8 cellular contexts compared by ENCODE assay signal in genomic region chr11:47118958-47119688, GRCh38. TPM values are rescaled to one million over a fixed set of nuclear protein-coding genes. Genes with fewer than 3 reads are reported as not detected.
DNase-seq lines count a peak whose midpoint lies in the region; ATAC-seq and TF ChIP-seq lines count a peak whose summit lies in the region.
"Not testable (repeated sequence)": the region's sequence is repeated elsewhere in the genome, so short reads cannot be mapped to it uniquely, and the experiment has no call there.

No MANE protein-coding gene starts in this region.

- not testable (repeated sequence) for H3K27ac Mint-ChIP-seq in CD4-positive, alpha-beta T cell; activated CD4-positive, alpha-beta T cell treated with anti-CD3 and anti-CD28 coated beads, Interleukin-2, amount 10 ng/mL, durations not matched to agents 7 days and 5 days; activated naive CD4-positive, alpha-beta T cell treated with anti-CD3 and anti-CD28 coated beads for 36 hours

- H3K27ac ChIP-seq in CD4-positive, alpha-beta T cell (ENCODE audit: low read depth, low read length) = not testable (repeated sequence)

- peak overlapping the region; percentile 15 for H3K9ac ChIP-seq in mucosa of stomach (ENCODE audit: low read length)

- not testable (repeated sequence) for H3K36me3 Mint-ChIP-seq in CD4-positive, alpha-beta T cell (ENCODE audit: low read depth); activated CD4-positive, alpha-beta T cell treated with anti-CD3 and anti-CD28 coated beads, Interleukin-2, amount 10 ng/mL, durations not matched to agents 7 days and 5 days (ENCODE audit: low read depth); activated naive CD4-positive, alpha-beta T cell treated with anti-CD3 and anti-CD28 coated beads for 36 hours (ENCODE audit: low read depth)

- peak overlapping the region; percentile 28 for H3K4me3 ChIP-seq in LNCaP clone FGC (ENCODE audit: low read depth, low read length)
- H3K4me3 ChIP-seq in mucosa of stomach (ENCODE audit: low read length) = not testable (repeated sequence)

- H3K9me3 ChIP-seq in CD4-positive, alpha-beta T cell (ENCODE audit: control insufficient read depth, low read length); mucosa of stomach (ENCODE audit: control insufficient read depth, low read length): not testable (repeated sequence)

- TF ChIP-seq CTCF in CD4-positive, alpha-beta T cell (IDR thresholded peaks at IDR 0.05); LNCaP clone FGC (IDR thresholded peaks at IDR 0.05; ENCODE audit: control insufficient read depth, extremely low read depth, insufficient read depth): not testable (repeated sequence)

- H3K9me3 Mint-ChIP-seq in CD4-positive, alpha-beta T cell; activated CD4-positive, alpha-beta T cell treated with anti-CD3 and anti-CD28 coated beads, Interleukin-2, amount 10 ng/mL, durations not matched to agents 7 days and 5 days; activated naive CD4-positive, alpha-beta T cell treated with anti-CD3 and anti-CD28 coated beads for 36 hours: not testable (repeated sequence)

- not testable (repeated sequence) for H3K4me1 Mint-ChIP-seq in CD4-positive, alpha-beta T cell (ENCODE audit: low read depth); activated CD4-positive, alpha-beta T cell treated with anti-CD3 and anti-CD28 coated beads, Interleukin-2, amount 10 ng/mL, durations not matched to agents 7 days and 5 days; activated naive CD4-positive, alpha-beta T cell treated with anti-CD3 and anti-CD28 coated beads for 36 hours (ENCODE audit: low read depth)

- intact Hi-C loops in CD4-positive, alpha-beta T cell (cut with DNase I, micrococcal nuclease); activated naive CD4-positive, alpha-beta T cell treated with anti-CD3 and anti-CD28 coated beads for 36 hours (cut with micrococcal nuclease): not testable (repeated sequence)

- H3K4me3 Mint-ChIP-seq in CD4-positive, alpha-beta T cell; activated CD4-positive, alpha-beta T cell treated with anti-CD3 and anti-CD28 coated beads, Interleukin-2, amount 10 ng/mL, durations not matched to agents 7 days and 5 days; activated naive CD4-positive, alpha-beta T cell treated with anti-CD3 and anti-CD28 coated beads for 36 hours: not testable (repeated sequence)

- peak; percentile 76 for ATAC-seq in CD4-positive, alpha-beta T cell (ENCODE audit: poor library complexity)
- ATAC-seq in esophagus mucosa = peak; percentile 79

- H3K36me3 ChIP-seq in mucosa of stomach (ENCODE audit: control insufficient read depth, insufficient read depth, low read length) = not testable (repeated sequence)

- DNase-seq in CD4-positive, alpha-beta T cell = peak; percentile 20 to 73 (median 57)
- DNase-seq in LNCaP clone FGC (ENCODE audit: low read depth) = peak; percentile 82
- DNase-seq in NCI-H82 (lab: John Stamatoyannopoulos, UW) = peak; percentile 69
- DNase-seq in activated CD4-positive, alpha-beta T cell treated with anti-CD3 and anti-CD28 coated beads, Interleukin-2, amount 10 ng/mL, durations not matched to agents 7 days and 5 days = peak; percentile 67
- peak; percentile 61 for DNase-seq in activated naive CD4-positive, alpha-beta T cell treated with anti-CD3 and anti-CD28 coated beads for 36 hours
- peak; percentile 54 for DNase-seq in stimulated activated CD4-positive, alpha-beta T cell treated with anti-CD3 and anti-CD28 coated beads, Interleukin-2, amount 100 ng/mL, for 4 hours (ENCODE audit: low read depth)

- H3K27me3 ChIP-seq in CD4-positive, alpha-beta T cell (ENCODE audit: control insufficient read depth, insufficient read depth, low read length); mucosa of stomach (ENCODE audit: control insufficient read depth, insufficient read depth, low read length): not testable (repeated sequence)

- CTCF ChIA-PET in CD4-positive, alpha-beta T cell (lab: Charles Lee) = interaction anchor here (0.9 kb wide), 1 partner anchor 34 kb away, joined by 4 read pairs; no protein-coding TSS in a partner anchor
- CTCF ChIA-PET in activated CD4-positive, alpha-beta T cell treated with anti-CD3 and anti-CD28 coated beads, Interleukin-2, amount 10 ng/mL, durations not matched to agents 7 days and 5 days (lab: Charles Lee) = interaction anchor here (1.1 to 1.7 kb wide), 2 partner anchors 19 to 86 kb away, joined by 3 read pairs; no protein-coding TSS in a partner anchor
- CTCF ChIA-PET in activated naive CD4-positive, alpha-beta T cell treated with anti-CD3 and anti-CD28 coated beads for 36 hours (lab: Charles Lee) = interaction anchor here (0.9 to 1.1 kb wide), 2 partner anchors 10 to 33 kb away, joined by 4 to 5 read pairs; no protein-coding TSS in a partner anchor

- POLR2A ChIA-PET in CD4-positive, alpha-beta T cell (lab: Charles Lee); activated CD4-positive, alpha-beta T cell treated with anti-CD3 and anti-CD28 coated beads, Interleukin-2, amount 10 ng/mL, durations not matched to agents 7 days and 5 days (lab: Charles Lee): not testable (repeated sequence)

- H3K27me3 Mint-ChIP-seq in CD4-positive, alpha-beta T cell; activated CD4-positive, alpha-beta T cell treated with anti-CD3 and anti-CD28 coated beads, Interleukin-2, amount 10 ng/mL, durations not matched to agents 7 days and 5 days; activated naive CD4-positive, alpha-beta T cell treated with anti-CD3 and anti-CD28 coated beads for 36 hours (ENCODE audit: low read depth): not testable (repeated sequence)

- not testable (repeated sequence) for H3K4me1 ChIP-seq in mucosa of stomach (ENCODE audit: control insufficient read depth, insufficient read depth, low read length)

RNA-seq across cellular contexts. Expression of gene ARFGAP2, which starts 57.6 kb away (rescaled TPM):
- total RNA-seq in CD4-positive, alpha-beta T cell = 100 to 1,000 TPM; 161 to 174 TPM
- total RNA-seq in activated CD4-positive, alpha-beta T cell treated with anti-CD3 and anti-CD28 coated beads, Interleukin-2, amount 10 ng/mL, durations not matched to agents 7 days and 5 days = 100 to 1,000 TPM in 1 of 2 experiments, 10 to 100 TPM in 1; 88.1 to 103 TPM
- total RNA-seq in activated naive CD4-positive, alpha-beta T cell treated with anti-CD3 and anti-CD28 coated beads for 36 hours = 10 to 100 TPM; 75.1 to 78.7 TPM
- total RNA-seq in esophagus mucosa = 77.9 TPM
